1 cellular context compared by ENCODE assay signal in genomic region chr5:109844695-109845094, GRCh38.
TF ChIP-seq lines count a peak whose summit lies in the region.

No MANE protein-coding gene starts in this region.

TF ChIP-seq in HEK293, 187 proteins besides CTCF, POLR2A, EP300 and RAD21 (continued from another document):
- no peak for TF ChIP-seq ZNF518A (tag by site-specific recombination; conservative IDR thresholded peaks at IDR 0.05; ENCODE audit: low read depth)
- no peak for TF ChIP-seq ZNF146 (tag by site-specific recombination; IDR thresholded peaks at IDR 0.05)
- no peak for TF ChIP-seq ZNF610 (tag by site-specific recombination; IDR thresholded peaks at IDR 0.05; ENCODE audit: borderline replicate concordance)
- TF ChIP-seq GLI2 (tag by site-specific recombination; IDR thresholded peaks at IDR 0.05; ENCODE audit: borderline replicate concordance, low read depth): no peak
- TF ChIP-seq ZNF561 (tag by site-specific recombination; IDR thresholded peaks at IDR 0.05; ENCODE audit: borderline replicate concordance): no peak
- TF ChIP-seq ZNF548 (tag by site-specific recombination; IDR thresholded peaks at IDR 0.05): no peak
- peak; percentile 59 for TF ChIP-seq SP7 (tag by site-specific recombination; IDR thresholded peaks at IDR 0.05)
- no peak for TF ChIP-seq ZNF19 (tag by site-specific recombination; IDR thresholded peaks at IDR 0.05; ENCODE audit: low read depth)
